In the genomic region with DNA sequence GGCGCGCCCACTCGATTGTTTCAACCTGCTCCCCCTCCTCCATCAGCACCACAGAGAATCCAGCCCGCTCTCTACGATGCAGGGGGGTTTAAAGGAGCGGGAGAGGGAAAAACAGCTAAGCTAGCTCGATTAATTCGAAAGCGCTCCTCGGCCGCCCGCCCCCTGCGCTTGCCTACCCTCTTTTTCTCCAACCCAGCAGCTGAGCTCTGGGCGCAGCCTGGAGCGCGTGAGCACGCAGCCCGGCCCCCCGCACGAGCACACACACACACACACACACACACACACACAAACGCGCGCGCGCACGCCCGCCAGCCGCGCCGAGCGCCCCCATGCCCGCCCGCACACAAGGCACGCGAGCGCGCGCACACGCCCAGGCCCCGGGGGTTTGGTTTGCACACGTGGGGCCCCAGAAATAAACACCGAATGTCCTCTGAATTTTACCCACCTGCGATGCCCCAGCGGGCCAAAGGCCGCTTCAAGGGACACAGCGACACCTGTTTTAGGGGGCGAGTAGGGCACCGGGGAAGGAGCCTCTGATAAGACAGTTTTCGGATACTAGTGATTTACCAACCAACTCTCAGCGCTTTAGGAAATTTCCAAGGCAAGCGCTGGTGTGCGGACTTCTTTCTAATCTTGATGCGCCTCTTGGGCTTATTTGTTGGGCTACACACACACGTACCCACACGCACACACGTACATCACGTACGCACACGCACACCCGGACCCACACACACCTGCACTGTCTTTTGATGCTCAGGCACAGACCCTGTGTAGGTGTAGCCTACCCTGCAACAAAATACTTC, we compare ENCODE assay signal across 8 cellular contexts. TPM values are rescaled to one million over a fixed set of nuclear protein-coding genes. Genes with fewer than 3 reads are reported as not detected.
A peak's percentile ranks its signal among the peaks of the same experiment; 100 is the strongest.
DNase-seq lines count a peak whose midpoint lies in the region; ATAC-seq and TF ChIP-seq lines count a peak whose summit lies in the region.

No MANE protein-coding gene starts in this region.

- peak overlapping the region; percentile 76 for H3K4me3 Mint-ChIP-seq in HFFc6

- H3K27me3 ChIP-seq in Panc1 (ENCODE audit: control insufficient read depth, insufficient read depth, low read length) (peaks cover 35% of the 10 kb centered on the region), dorsolateral prefrontal cortex (peaks cover 3 to 94% (median 71%) of the 10 kb centered on the region in 45 donors), muscle layer of colon (ENCODE audit: control insufficient read depth in 1 of 2, insufficient read depth in 2 of 2, low read length in 2 of 2) (peaks cover 73 to 88% of the 10 kb centered on the region in 2 donors), PC-9 (ENCODE audit: insufficient read depth, low read depth) (0 out of 2 replicates have a peak, but pooled peaks cover 8% of the 10 kb centered on the region)

- H3K4me3 ChIP-seq in Panc1 (ENCODE audit: low read depth in 2 of 2, low read length in 2 of 2), result peak overlapping the region; percentile 30 to 51
- peak overlapping the region; percentile 21 to 74 (median 58) for H3K4me3 ChIP-seq in dorsolateral prefrontal cortex
- peak overlapping the region; percentile 33 to 39 for H3K4me3 ChIP-seq in muscle layer of colon (ENCODE audit: low read depth in 1 of 2, low read length in 2 of 2)
- no peak overlapping the region for H3K4me3 ChIP-seq in PC-9

- H3K4me1 ChIP-seq in Panc1 (ENCODE audit: control insufficient read depth, insufficient read depth, low read length) (peaks cover 12% of the 10 kb centered on the region), muscle layer of colon (ENCODE audit: insufficient read depth, low read length) (peaks cover 42% of the 10 kb centered on the region), PC-9 (replicated peaks; ENCODE audit: insufficient read depth) (no peaks in the 10 kb centered on the region)

- no peak overlapping the region for H3K9ac ChIP-seq in muscle layer of colon (ENCODE audit: low read length)

- H3K9me2 ChIP-seq in PC-9 (ENCODE audit: insufficient read depth), result no peaks in the 10 kb centered on the region

- H3K9me3 Mint-ChIP-seq in HFFc6, result peaks cover 14% of the 10 kb centered on the region

- peak; percentile 24; the same call in 1 of the 2 replicates for ATAC-seq in Panc1
- ATAC-seq in HG03354 (IDR thresholded peaks at IDR 0.05; ENCODE audit: poor library complexity, severe bottlenecking, unreplicated experiment), result no peak
- no peak for ATAC-seq in HG03565 (IDR thresholded peaks at IDR 0.05; ENCODE audit: unreplicated experiment)

- H3F3A ChIP-seq in PC-9 (ENCODE audit: insufficient read depth, low read depth), result no peaks in the 10 kb centered on the region

- H3K4me2 ChIP-seq in PC-9, result no peak overlapping the region

- BruUV-seq in Panc1 (replicated peaks; lab: Mats Ljungman, UMichigan), result no TSS peak
- BruUV-seq in PC-9 (replicated peaks; lab: Mats Ljungman, UMichigan), result no TSS peak

- H3K36me3 Mint-ChIP-seq in HFFc6 (ENCODE audit: low read depth), result peaks cover 13% of the 10 kb centered on the region

- H3K27ac Mint-ChIP-seq in HFFc6, result no peak overlapping the region

- H3K79me2 ChIP-seq in PC-9 (ENCODE audit: low read depth), result no peaks in the 10 kb centered on the region

- H3K36me3 ChIP-seq in Panc1 (ENCODE audit: control insufficient read depth, insufficient read depth, low read length) (no peaks in the 10 kb centered on the region), muscle layer of colon (ENCODE audit: insufficient read depth, low read length) (no peaks in the 10 kb centered on the region), PC-9 (ENCODE audit: low read depth) (no peaks in the 10 kb centered on the region)

- no peak overlapping the region for H2AFZ ChIP-seq in PC-9

- peaks cover 37% of the 10 kb centered on the region for H3K27me3 Mint-ChIP-seq in HFFc6 (ENCODE audit: insufficient read depth)

- H3K9me3 ChIP-seq in Panc1 (ENCODE audit: control insufficient read depth, insufficient read depth, low read depth, low read length) (no peaks in the 10 kb centered on the region), muscle layer of colon (ENCODE audit: low read length) (peaks cover 27% of the 10 kb centered on the region), PC-9 (ENCODE audit: insufficient read depth, low read depth) (no peaks in the 10 kb centered on the region)

- POLR2A ChIA-PET in Panc1 (lab: Charles Lee) (no interaction called here), PC-9 (lab: Charles Lee; ENCODE audit: unreplicated experiment) (no interaction called here)

- H3K27ac ChIP-seq in Panc1 (ENCODE audit: low read length) (no peak overlapping the region), dorsolateral prefrontal cortex (peak overlapping the region in 57 of 59 donors; percentile 23 to 96 (median 84)), muscle layer of colon (ENCODE audit: low read depth, low read length) (no peak overlapping the region), PC-9 (no peak overlapping the region)

- in situ Hi-C loops in Panc1 (cut with HindIII; ENCODE audit: low pct_unique_long_range_greater_than_20kb, low sequenced_read_pairs), result no loop called here

- no peak for TF ChIP-seq CTCF in HFFc6 (IDR thresholded peaks at IDR 0.05)
- no peak for TF ChIP-seq CTCF in Panc1 (IDR thresholded peaks at IDR 0.05)
- TF ChIP-seq CTCF in dorsolateral prefrontal cortex (IDR thresholded peaks at IDR 0.05 in 54 of 56, conservative IDR thresholded peaks at IDR 0.05 in 2 of 56; ENCODE audit: low read depth in 1 of 56, partially characterized antibody in 56 of 56), result peak in 8 of 56 donors; percentile 11 to 21 (median 16)
- TF ChIP-seq CTCF in PC-9 (conservative IDR thresholded peaks at IDR 0.05), result no peak

- DNase-seq in DMS53 (lab: John Stamatoyannopoulos, UW) (peak; percentile 93), HFFc6 (no peak), Panc1 (ENCODE audit: low read depth, low spot score) (no peak), dorsolateral prefrontal cortex (peak in 7 of 10 donors; percentile 20 to 75 (median 63)), PC-9 (no peak)

- CTCF ChIA-PET in Panc1 (lab: Charles Lee), result no interaction called here
- CTCF ChIA-PET in PC-9 (lab: Charles Lee), result no interaction called here

- H3K4me1 Mint-ChIP-seq in HFFc6 (ENCODE audit: low read depth), result peaks cover 9% of the 10 kb centered on the region

- intact Hi-C loops in Panc1 (cut with micrococcal nuclease; ENCODE audit: unreplicated experiment) (no loop called here), dorsolateral prefrontal cortex (cut with DNase I) (loop anchor here in 1 of 2 donors (5.0 to 10.0 kb wide), 2 partner anchors 310 to 333 kb away; no protein-coding TSS in a partner anchor), PC-9 (cut with micrococcal nuclease; ENCODE audit: unreplicated experiment) (no loop called here)

- no peaks in the 10 kb centered on the region for H4K20me1 ChIP-seq in PC-9 (ENCODE audit: insufficient read depth)

RNA-seq across cellular contexts. Expression of gene NRN1, which starts 0.8 kb away (rescaled TPM):
- not detected for total RNA-seq in HFFc6 (2021; fragmentation: NEBNext Ultra II Directional; extraction: Animal tissue kit (Norgen Biotek cat#: 25700))
- total RNA-seq in Panc1 (2021; ENCODE audit: unreplicated experiment) (0.18 TPM), dorsolateral prefrontal cortex (100 to 1,000 TPM in 97 of 120 experiments, 10 to 100 TPM in 23; 39.8 to 250 (median 142) TPM), PC-9 (2021) (not detected in 2 replicates)
- not detected for polyA plus RNA-seq in Panc1 (2012; ENCODE audit: insufficient read length)

Comparison
In these comparisons a context has a peak if more than half of its experiments do, and no peak if none do; other contexts are left out.
1. DNase-seq: peak in DMS53 (single experiment) and dorsolateral prefrontal cortex (7 of 10); none in HFFc6 (single experiment), Panc1 (single experiment) and PC-9 (0 of 2).
2. H3K27ac ChIP-seq: peak in dorsolateral prefrontal cortex (57 of 59); none in Panc1 (single experiment), muscle layer of colon (single experiment) and PC-9 (single experiment).
3. RNA of gene NRN1, which starts 0.8 kb away (total RNA-seq): 39.8 to 250 TPM in dorsolateral prefrontal cortex; 0.18 TPM in Panc1 (single experiment), not detected in HFFc6 and not detected in PC-9; every median in the first group is over 10 times any median in the second.